8 cellular contexts compared by ENCODE assay signal in the genomic region with DNA sequence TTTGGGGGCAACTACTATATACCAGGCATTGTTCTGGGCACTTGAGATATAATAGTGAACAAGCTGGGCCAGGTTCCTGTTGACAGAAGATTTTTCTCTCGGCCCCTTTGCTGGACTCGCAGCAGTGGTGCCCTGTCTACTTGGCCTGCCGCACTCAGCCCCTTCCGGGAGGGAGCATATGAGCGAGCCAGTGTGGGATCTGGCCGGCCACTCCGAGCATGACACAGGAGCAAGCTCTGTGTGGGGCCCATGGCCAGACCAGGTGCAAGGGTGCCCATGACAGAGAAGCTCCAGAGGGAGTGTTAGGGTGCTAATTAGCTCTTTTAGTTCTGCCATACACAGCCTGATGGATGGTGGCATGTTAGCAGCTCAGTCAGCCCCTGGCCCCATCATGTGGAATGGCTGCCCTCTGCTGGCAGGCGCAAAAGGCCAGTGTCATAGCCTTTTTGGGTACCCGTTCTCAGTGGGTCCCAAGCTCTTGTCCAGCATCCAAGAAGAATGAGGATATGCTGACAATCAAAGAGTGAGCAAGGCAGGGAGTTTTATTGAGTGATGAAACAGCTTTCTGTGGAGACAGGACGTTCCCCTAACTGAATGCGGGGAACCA. TPM values are rescaled to one million over a fixed set of nuclear protein-coding genes. Genes with fewer than 3 reads are reported as not detected.
DNase-seq lines count a peak whose midpoint lies in the region; ATAC-seq, FAIRE-seq and TF ChIP-seq lines count a peak whose summit lies in the region.

No MANE protein-coding gene starts in this region.

- no peak overlapping the region for H3K4me3 Mint-ChIP-seq in nephron progenitor cell

- H3K27me3 Mint-ChIP-seq in nephron progenitor cell (ENCODE audit: low read depth, poor library complexity): peaks cover 16% of the 10 kb centered on the region

- H3K9me2 ChIP-seq in Loucy (replicated peaks; ENCODE audit: low read depth, low read length): no peaks in the 10 kb centered on the region

- H3K4me1 Mint-ChIP-seq in nephron progenitor cell: no peaks in the 10 kb centered on the region

- no peaks in the 10 kb centered on the region for H3K27me3 ChIP-seq in Loucy (ENCODE audit: insufficient read depth, low read length, poor library complexity, severe bottlenecking)

- no peaks in the 10 kb centered on the region for H4K20me1 ChIP-seq in Loucy (ENCODE audit: insufficient read depth, low read length, poor library complexity, severe bottlenecking)

- DNase-seq in choroid plexus epithelial cell (ENCODE audit: low read depth) (peak; percentile 32), nephron progenitor cell (peak; percentile 16), NCI-H524 treated with DMSO at 0.1 percent for 48 hours (lab: John Stamatoyannopoulos, UW) (no peak), activated gamma-delta T cell treated with Interleukin-2 at 50 U/mL for 16 hours (no peak), frontal cortex (ENCODE audit: low spot score in 2 of 2) (no peak)

- H3K27ac Mint-ChIP-seq in nephron progenitor cell: no peak overlapping the region

- no peaks in the 10 kb centered on the region for H3K36me3 ChIP-seq in Loucy (ENCODE audit: insufficient read depth, low read length)

- H3F3A ChIP-seq in Loucy (ENCODE audit: low read depth): no peaks in the 10 kb centered on the region

- H3K9ac ChIP-seq in Loucy (ENCODE audit: low read depth, low read length, poor library complexity, severe bottlenecking): no peak overlapping the region

- H3K4me1 ChIP-seq in Loucy (ENCODE audit: insufficient read depth, low read length, poor library complexity, severe bottlenecking): no peaks in the 10 kb centered on the region

- no peak overlapping the region for H3K4me3 ChIP-seq in Loucy (ENCODE audit: low read length, poor library complexity, severe bottlenecking)
- H3K4me3 ChIP-seq in choroid plexus epithelial cell (ENCODE audit: low read depth, low read length): no peak overlapping the region

- peaks cover 6% of the 10 kb centered on the region for H3K9me3 Mint-ChIP-seq in nephron progenitor cell

- H3K79me2 ChIP-seq in Loucy (ENCODE audit: insufficient read depth, low read length): no peaks in the 10 kb centered on the region

- TF ChIP-seq CTCF in GM12872 (IDR thresholded peaks at IDR 0.05; ENCODE audit: insufficient read depth, low read depth, low read length) (peak; percentile 64), Loucy (conservative IDR thresholded peaks at IDR 0.05; ENCODE audit: low read length) (peak; percentile 30), choroid plexus epithelial cell (conservative IDR thresholded peaks at IDR 0.05; ENCODE audit: low read depth, low read length) (peak; percentile 67), nephron progenitor cell (IDR thresholded peaks at IDR 0.05) (peak; percentile 12)

- no peak overlapping the region for H3K4me2 ChIP-seq in Loucy (ENCODE audit: low read depth, low read length, poor library complexity, severe bottlenecking)

- no peak for ATAC-seq in GM18517 (IDR thresholded peaks at IDR 0.05; ENCODE audit: unreplicated experiment)

- no peaks in the 10 kb centered on the region for H3K9me3 ChIP-seq in Loucy (ENCODE audit: insufficient read depth, low read depth, low read length)

- FAIRE-seq in frontal cortex (lab: Jason Lieb, UNC): no peak

- no peak overlapping the region for H2AFZ ChIP-seq in Loucy (ENCODE audit: low read length)

- no peaks in the 10 kb centered on the region for H3K36me3 Mint-ChIP-seq in nephron progenitor cell (ENCODE audit: low read depth)

RNA-seq across cellular contexts. Expression of a gene that starts 9.3 kb away (rescaled TPM):
- total RNA-seq in frontal cortex: 0.41 TPM

Comparison
In these comparisons a context has a peak if more than half of its experiments do, and no peak if none do; other contexts are left out.
1. CTCF ChIP-seq: peak in every context shown above with its lines; median percentile 67 in choroid plexus epithelial cell; 64 in GM12872; 30 in Loucy; 12 in nephron progenitor cell.
2. DNase-seq: peak in choroid plexus epithelial cell (single experiment) and nephron progenitor cell (single experiment); none in NCI-H524 treated with DMSO at 0.1 percent for 48 hours (single experiment), activated gamma-delta T cell treated with Interleukin-2 at 50 U/mL for 16 hours (single experiment) and frontal cortex (0 of 2).